Comparison of ENCODE assay signal across 8 cellular contexts in the genomic region with DNA sequence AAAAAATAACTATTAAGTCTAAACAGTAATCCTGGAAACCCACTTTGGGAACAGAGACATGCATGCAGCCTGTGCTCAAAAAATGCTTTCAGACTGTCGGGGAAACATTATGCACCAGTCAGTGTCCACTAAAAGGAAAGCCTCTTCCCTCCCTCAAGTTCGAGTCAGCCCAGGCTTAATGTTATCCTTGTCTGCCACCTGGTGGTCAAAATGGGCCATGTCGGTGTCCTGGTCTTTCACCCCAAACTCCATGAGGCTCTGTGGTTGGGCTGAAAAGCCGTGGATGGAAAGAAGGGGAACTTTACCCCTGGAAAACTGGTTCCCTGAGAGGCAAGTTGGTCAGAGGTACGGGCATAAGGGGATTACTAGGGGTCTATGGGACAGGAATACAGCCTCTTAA.
DNase-seq lines count a peak whose midpoint lies in the region; ATAC-seq, FAIRE-seq and TF ChIP-seq lines count a peak whose summit lies in the region.

No MANE protein-coding gene starts in this region.

- H3K4me1 ChIP-seq in foreskin keratinocyte: no peaks in the 10 kb centered on the region

- FAIRE-seq in GM12891 (lab: Jason Lieb, UNC): no peak

- TF ChIP-seq POLR2A in GM12891 (IDR thresholded peaks at IDR 0.05; ENCODE audit: low read depth, low read length): no peak

- no peaks in the 10 kb centered on the region for H3K27me3 ChIP-seq in foreskin keratinocyte

- no peak overlapping the region for H3K4me3 ChIP-seq in AG10803 (ENCODE audit: low read length)

- TF ChIP-seq CTCF in AG10803 (conservative IDR thresholded peaks at IDR 0.05; ENCODE audit: low read length): peak; percentile 8; the same call in 1 of the 2 replicates
- TF ChIP-seq CTCF in foreskin keratinocyte (conservative IDR thresholded peaks at IDR 0.05): peak; percentile 40

- DNase-seq in AG10803 (ENCODE audit: low read depth): no peak
- DNase-seq in GM12891 (ENCODE audit: insufficient read length, low spot score): peak; percentile 28
- DNase-seq in RPMI7951 (ENCODE audit: low read depth): peak; percentile 14
- no peak for DNase-seq in foreskin keratinocyte
- DNase-seq in stimulated activated CD4-positive, alpha-beta T cell treated with anti-CD3 and anti-CD28 coated beads, Interleukin-1b, Interleukin-23, amount 100 ng/mL, for 24 hours (ENCODE audit: low read depth in 4 of 4, low spot score in 1 of 4): peak in 3 of 4 experiments; percentile 2 to 7 (median 5)
- DNase-seq in NCI-H510A (lab: John Stamatoyannopoulos, UW): no peak

- no peak overlapping the region for H3K27ac ChIP-seq in foreskin keratinocyte

- ATAC-seq in foreskin keratinocyte (no peak), GM21786 (IDR thresholded peaks at IDR 0.05; ENCODE audit: unreplicated experiment) (no peak), GM19455 (IDR thresholded peaks at IDR 0.05; ENCODE audit: unreplicated experiment) (no peak)

TF ChIP-seq in GM12891, 5 proteins besides CTCF, POLR2A, EP300 and RAD21:
- TF ChIP-seq TAF1 (IDR thresholded peaks at IDR 0.05; ENCODE audit: low read depth, low read length): no peak
- no peak for TF ChIP-seq POLR2AphosphoS5 (IDR thresholded peaks at IDR 0.05; ENCODE audit: low read depth, low read length)
- TF ChIP-seq PAX5 (IDR thresholded peaks at IDR 0.05; ENCODE audit: insufficient read depth, low read length, severe bottlenecking): no peak
- TF ChIP-seq SPI1 (IDR thresholded peaks at IDR 0.05; ENCODE audit: low read depth, low read length): no peak
- no peak for TF ChIP-seq POU2F2 (IDR thresholded peaks at IDR 0.05; ENCODE audit: low read depth, low read length)

Comparison
In these comparisons a context has a peak if more than half of its experiments do, and no peak if none do; other contexts are left out.
1. DNase-seq: peak in GM12891 (single experiment), RPMI7951 (single experiment) and stimulated activated CD4-positive, alpha-beta T cell treated with anti-CD3 and anti-CD28 coated beads, Interleukin-1b, Interleukin-23, amount 100 ng/mL, for 24 hours (3 of 4); none in AG10803 (single experiment), foreskin keratinocyte (0 of 2) and NCI-H510A (single experiment).